ENCODE assay signal across 8 cellular contexts in the genomic region with DNA sequence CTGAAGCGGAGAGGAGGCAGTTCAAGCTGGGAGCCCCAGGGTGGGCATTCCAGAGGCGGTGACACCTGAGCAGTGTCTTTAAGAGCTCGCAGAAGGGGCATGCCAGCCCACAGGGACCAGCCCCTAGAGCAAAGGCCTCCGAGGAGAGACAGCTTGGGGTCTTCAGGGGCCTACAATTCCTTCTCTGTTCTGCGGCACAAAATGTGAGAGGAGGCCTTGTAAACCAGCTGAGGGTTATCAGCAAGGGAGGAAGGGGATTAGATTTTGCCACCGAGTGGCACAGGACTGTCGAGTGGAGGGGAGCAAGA. TPM values are rescaled to one million over a fixed set of nuclear protein-coding genes. Genes with fewer than 3 reads are reported as not detected.
DNase-seq lines count a peak whose midpoint lies in the region; ATAC-seq and TF ChIP-seq lines count a peak whose summit lies in the region.

No MANE protein-coding gene starts in this region.

- H3K9me3 ChIP-seq in left lung: no peaks in the 10 kb centered on the region
- no peaks in the 10 kb centered on the region for H3K9me3 ChIP-seq in thoracic aorta

- H3K27ac ChIP-seq in angular gyrus (ENCODE audit: low read depth, low read length) (peak overlapping the region; percentile 93), left lung (peak overlapping the region; percentile 68 to 84), thoracic aorta (peak overlapping the region; percentile 74 to 87)

- H3K4me1 ChIP-seq in left lung (peaks cover 11 to 28% of the 10 kb centered on the region in 2 donors), thoracic aorta (ENCODE audit: control insufficient read depth in 1 of 2, low read depth in 2 of 2) (peaks cover 11 to 30% of the 10 kb centered on the region in 2 donors)

- H3K4me3 ChIP-seq in left lung: peak overlapping the region; percentile 66 to 70
- H3K4me3 ChIP-seq in thoracic aorta: peak overlapping the region; percentile 79

- no peaks in the 10 kb centered on the region for H3K9me3 Mint-ChIP-seq in activated CD4-positive, alpha-beta T cell treated with anti-CD3 and anti-CD28 coated beads for 36 hours (ENCODE audit: low read depth)

- POLR2A ChIA-PET in activated CD4-positive, alpha-beta T cell treated with anti-CD3 and anti-CD28 coated beads for 36 hours (lab: Charles Lee): interaction anchor here (0.6 to 3.4 kb wide), 5 partner anchors 8 to 592 kb away, joined by 3 to 16 read pairs (median 4); a partner anchor contains a TSS

- H3K27me3 ChIP-seq in left lung: no peaks in the 10 kb centered on the region
- no peaks in the 10 kb centered on the region for H3K27me3 ChIP-seq in thoracic aorta (replicated peaks; ENCODE audit: insufficient read depth)

- peaks cover 21% of the 10 kb centered on the region for H3K36me3 Mint-ChIP-seq in activated CD4-positive, alpha-beta T cell treated with anti-CD3 and anti-CD28 coated beads for 36 hours (ENCODE audit: low read depth)

- H3K27me3 Mint-ChIP-seq in activated CD4-positive, alpha-beta T cell treated with anti-CD3 and anti-CD28 coated beads for 36 hours: no peaks in the 10 kb centered on the region

- peaks cover 0 to 9% of the 10 kb centered on the region in 2 donors for H3K36me3 ChIP-seq in left lung
- H3K36me3 ChIP-seq in thoracic aorta: no peaks in the 10 kb centered on the region

- CTCF ChIA-PET in activated CD4-positive, alpha-beta T cell treated with anti-CD3 and anti-CD28 coated beads for 36 hours (lab: Charles Lee): interaction anchor here (0.6 to 8.3 kb wide), 15 partner anchors 9 to 375 kb away, joined by 3 to 131 read pairs (median 4); a partner anchor contains a TSS

- intact Hi-C loops in activated CD4-positive, alpha-beta T cell treated with anti-CD3 and anti-CD28 coated beads for 36 hours (cut with DNase I, micrococcal nuclease): loop anchor here (1.0 to 10.0 kb wide), 4 partner anchors 8 to 1177 kb away; a partner anchor contains a TSS
- intact Hi-C loops in left lung (cut with DNase I): no loop called here

- no peak for TF ChIP-seq CTCF in left lung (IDR thresholded peaks at IDR 0.05)
- no peak for TF ChIP-seq CTCF in thoracic aorta (IDR thresholded peaks at IDR 0.05)

- H3K4me3 Mint-ChIP-seq in activated CD4-positive, alpha-beta T cell treated with anti-CD3 and anti-CD28 coated beads for 36 hours: peak overlapping the region; percentile 84

- peak; percentile 18 for DNase-seq in activated CD4-positive, alpha-beta T cell treated with anti-CD3 and anti-CD28 coated beads for 36 hours
- no peak for DNase-seq in activated CD4-positive, alpha-beta T cell treated with anti-CD3 and anti-CD28 coated beads, Interleukin-2, amount 50 U/mL, for 4 hours
- DNase-seq in left lung: no peak
- DNase-seq in thoracic aorta (ENCODE audit: low spot score): no peak
- no peak for DNase-seq in D341Med (ENCODE audit: low spot score)
- no peak for DNase-seq in SKM-1 treated with dmso at 0.1 percent for 144 hours (lab: John Stamatoyannopoulos, UW; ENCODE audit: unreplicated experiment)

- H3K4me1 Mint-ChIP-seq in activated CD4-positive, alpha-beta T cell treated with anti-CD3 and anti-CD28 coated beads for 36 hours: peaks cover 40% of the 10 kb centered on the region

- peak overlapping the region; percentile 92 for H3K27ac Mint-ChIP-seq in activated CD4-positive, alpha-beta T cell treated with anti-CD3 and anti-CD28 coated beads for 36 hours

- ATAC-seq in activated CD4-positive, alpha-beta T cell treated with anti-CD3 and anti-CD28 coated beads for 36 hours: no peak
- ATAC-seq in left lung (no peak), thoracic aorta (ENCODE audit: insufficient number of reproducible peaks, low FRiP score, low read depth) (no peak), GM18868 (IDR thresholded peaks at IDR 0.05; ENCODE audit: unreplicated experiment) (no peak)

RNA-seq across cellular contexts. Expression of a gene that starts 0.5 kb away (rescaled TPM):
- total RNA-seq in activated CD4-positive, alpha-beta T cell treated with anti-CD3 and anti-CD28 coated beads for 36 hours: 10 to 100 TPM; 63.6 to 68.0 TPM
- total RNA-seq in left lung: 10 to 100 TPM; 50.5 to 72.1 TPM
- 100 to 1,000 TPM in 1 of 2 donors, 10 to 100 TPM in 1; 77.0 to 131 TPM for total RNA-seq in thoracic aorta

RNA-seq across cellular contexts. Expression of a gene that starts 8.4 kb away (rescaled TPM):
- 10 to 100 TPM; 45.1 to 53.9 TPM for total RNA-seq in activated CD4-positive, alpha-beta T cell treated with anti-CD3 and anti-CD28 coated beads for 36 hours
- total RNA-seq in left lung (10 to 100 TPM; 42.8 to 44.0 TPM), thoracic aorta (10 to 100 TPM; 67.7 to 78.4 TPM)

RNA-seq across cellular contexts. Expression of a gene that starts 9.2 kb away (rescaled TPM):
- total RNA-seq in activated CD4-positive, alpha-beta T cell treated with anti-CD3 and anti-CD28 coated beads for 36 hours: under 1 TPM; 0.66 to 0.76 TPM
- total RNA-seq in left lung: not detected
- total RNA-seq in thoracic aorta: not detected

RNA-seq across cellular contexts. Expression of a gene that starts 13.9 kb away (rescaled TPM):
- 10 to 100 TPM; 18.3 to 21.3 TPM for total RNA-seq in activated CD4-positive, alpha-beta T cell treated with anti-CD3 and anti-CD28 coated beads for 36 hours
- total RNA-seq in left lung: 10 to 100 TPM; 13.8 to 17.6 TPM
- total RNA-seq in thoracic aorta: 10 to 100 TPM; 81.3 to 99.0 TPM

RNA-seq across cellular contexts. Expression of a gene that starts 17.8 kb away (rescaled TPM):
- 10 to 100 TPM; 65.9 to 68.4 TPM for total RNA-seq in activated CD4-positive, alpha-beta T cell treated with anti-CD3 and anti-CD28 coated beads for 36 hours
- total RNA-seq in left lung: 10 to 100 TPM; 69.8 to 70.4 TPM
- 10 to 100 TPM; 48.1 to 70.4 TPM for total RNA-seq in thoracic aorta

Comparison
In these comparisons a context has a peak if more than half of its experiments do, and no peak if none do; other contexts are left out.
1. intact Hi-C loops: an anchor here in activated CD4-positive, alpha-beta T cell treated with anti-CD3 and anti-CD28 coated beads for 36 hours (1.0 to 10.0 kb wide); none called in left lung.